8 cellular contexts compared by ENCODE assay signal in the genomic region with DNA sequence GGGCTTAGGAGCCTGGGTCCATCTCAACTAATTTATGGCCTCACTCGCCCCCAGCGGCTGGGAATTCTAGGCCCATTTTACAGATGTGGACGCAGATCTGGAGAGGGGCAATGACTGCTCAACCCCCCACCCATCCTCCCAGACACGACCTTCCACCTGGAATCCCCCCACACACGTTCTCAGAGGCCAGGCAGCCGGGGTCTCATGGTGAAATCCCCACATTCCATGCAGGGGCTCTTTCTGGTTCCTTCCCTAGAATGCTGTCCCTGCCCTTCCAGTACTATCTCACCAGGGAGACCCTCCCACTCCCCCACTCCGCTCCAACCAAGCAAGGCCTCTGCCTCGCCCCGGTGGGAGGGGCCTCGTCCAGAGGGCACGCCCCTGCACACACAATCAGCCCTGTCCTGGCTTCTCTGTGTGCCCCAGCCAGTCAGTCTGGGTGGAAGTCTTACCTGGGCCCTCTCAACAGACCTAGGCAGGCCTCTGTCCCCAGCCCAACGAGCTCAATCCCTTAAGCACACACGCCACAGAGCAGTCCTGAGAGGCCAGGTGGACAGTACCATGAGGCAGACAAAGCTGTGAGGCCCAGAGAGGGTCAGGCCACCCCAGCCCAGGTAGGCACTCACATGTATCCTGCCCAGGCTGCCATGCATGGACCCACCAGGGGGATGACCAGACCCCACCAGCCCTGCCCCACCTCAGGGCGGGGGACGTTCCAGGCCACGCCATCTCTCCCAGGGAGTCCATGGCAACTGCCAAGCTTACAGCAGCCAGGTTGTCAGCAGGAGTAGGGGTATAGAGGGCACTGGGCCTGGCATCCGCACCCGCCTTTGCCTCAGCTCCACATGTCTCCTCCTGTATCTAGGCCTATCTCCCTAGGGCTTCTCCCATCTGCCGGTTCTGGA. TPM values are rescaled to one million over a fixed set of nuclear protein-coding genes. Genes with fewer than 3 reads are reported as not detected.
DNase-seq lines count a peak whose midpoint lies in the region; ATAC-seq and TF ChIP-seq lines count a peak whose summit lies in the region.

No MANE protein-coding gene starts in this region.

- H3K4me3 ChIP-seq in GM12865 (ENCODE audit: low read depth, low read length) (peak overlapping the region; percentile 68), OCI-LY3 (ENCODE audit: low read length) (peak overlapping the region; percentile 91), choroid plexus epithelial cell (ENCODE audit: low read depth, low read length) (peak overlapping the region; percentile 67)

- no peak for ATAC-seq in naive B cell (ENCODE audit: low read depth in 2 of 2)
- no peak for ATAC-seq in HG03196 (IDR thresholded peaks at IDR 0.05; ENCODE audit: unreplicated experiment)
- no peak for ATAC-seq in GM21786 (IDR thresholded peaks at IDR 0.05; ENCODE audit: unreplicated experiment)
- ATAC-seq in GM21390 (IDR thresholded peaks at IDR 0.05; ENCODE audit: unreplicated experiment) = no peak

- peak overlapping the region; percentile 61 to 91 (median 86) for H3K4me3 Mint-ChIP-seq in naive B cell

- H2AFZ ChIP-seq in OCI-LY3 (ENCODE audit: low read depth, low read length) = 0 out of 2 replicates have a peak overlapping the region, but pooled peaks have one; percentile 76

- peaks cover 12% of the 10 kb centered on the region for H3K4me1 ChIP-seq in OCI-LY3 (ENCODE audit: low read length)

- peak overlapping the region; percentile 63 for H3K9ac ChIP-seq in OCI-LY3 (ENCODE audit: low read length)

- H4K20me1 ChIP-seq in OCI-LY3 (ENCODE audit: insufficient read depth, low read length) = no peaks in the 10 kb centered on the region

- H3K27ac Mint-ChIP-seq in naive B cell = peak overlapping the region in 3 of 6 donors; percentile 52 to 83 (median 59)

- no peak for DNase-seq in GM12865 (ENCODE audit: low read depth)
- DNase-seq in choroid plexus epithelial cell (ENCODE audit: low read depth) = no peak
- DNase-seq in naive B cell = no peak
- no peak for DNase-seq in NCI-H187 treated with DMSO at 0.1 percent for 48 hours (lab: John Stamatoyannopoulos, UW)

- H3K79me2 ChIP-seq in OCI-LY3 (ENCODE audit: low read length) = no peaks in the 10 kb centered on the region

- no peaks in the 10 kb centered on the region for H3K36me3 ChIP-seq in OCI-LY3 (replicated peaks; ENCODE audit: low read depth, low read length)

- H3K27me3 ChIP-seq in OCI-LY3 (ENCODE audit: low read depth, low read length) = no peaks in the 10 kb centered on the region

- H3K9me3 Mint-ChIP-seq in naive B cell = peaks cover 0 to 4% (median 3%) of the 10 kb centered on the region in 7 donors

- peak overlapping the region; percentile 97 for H3K4me2 ChIP-seq in OCI-LY3 (ENCODE audit: low read length)

- H3K27me3 Mint-ChIP-seq in naive B cell = peaks cover 0 to 13% (median 11%) of the 10 kb centered on the region in 3 donors

- peaks cover 12 to 21% (median 19%) of the 10 kb centered on the region in 3 donors for H3K4me1 Mint-ChIP-seq in naive B cell

- H3K36me3 Mint-ChIP-seq in naive B cell = no peaks in the 10 kb centered on the region

- H3K9me3 ChIP-seq in OCI-LY3 (ENCODE audit: insufficient read depth, low read length) = no peaks in the 10 kb centered on the region

- H3K27ac ChIP-seq in OCI-LY3 (ENCODE audit: low read length) = no peak overlapping the region

- TF ChIP-seq CTCF in GM12865 (IDR thresholded peaks at IDR 0.05; ENCODE audit: insufficient read depth, low read depth, low read length, missing control alignments) = no peak
- TF ChIP-seq CTCF in OCI-LY3 (IDR thresholded peaks at IDR 0.05; ENCODE audit: low read depth, low read length) = no peak
- TF ChIP-seq CTCF in choroid plexus epithelial cell (conservative IDR thresholded peaks at IDR 0.05; ENCODE audit: low read depth, low read length) = no peak

RNA-seq across cellular contexts. Expression of a gene that starts 1.3 kb away (rescaled TPM):
- polyA plus RNA-seq in naive B cell (ENCODE audit: low read depth in 6 of 6) = under 1 TPM in 5 of 6 donors, not detected in 1; 0.08 to 0.49 (median 0.17) TPM
